In the genomic region with DNA sequence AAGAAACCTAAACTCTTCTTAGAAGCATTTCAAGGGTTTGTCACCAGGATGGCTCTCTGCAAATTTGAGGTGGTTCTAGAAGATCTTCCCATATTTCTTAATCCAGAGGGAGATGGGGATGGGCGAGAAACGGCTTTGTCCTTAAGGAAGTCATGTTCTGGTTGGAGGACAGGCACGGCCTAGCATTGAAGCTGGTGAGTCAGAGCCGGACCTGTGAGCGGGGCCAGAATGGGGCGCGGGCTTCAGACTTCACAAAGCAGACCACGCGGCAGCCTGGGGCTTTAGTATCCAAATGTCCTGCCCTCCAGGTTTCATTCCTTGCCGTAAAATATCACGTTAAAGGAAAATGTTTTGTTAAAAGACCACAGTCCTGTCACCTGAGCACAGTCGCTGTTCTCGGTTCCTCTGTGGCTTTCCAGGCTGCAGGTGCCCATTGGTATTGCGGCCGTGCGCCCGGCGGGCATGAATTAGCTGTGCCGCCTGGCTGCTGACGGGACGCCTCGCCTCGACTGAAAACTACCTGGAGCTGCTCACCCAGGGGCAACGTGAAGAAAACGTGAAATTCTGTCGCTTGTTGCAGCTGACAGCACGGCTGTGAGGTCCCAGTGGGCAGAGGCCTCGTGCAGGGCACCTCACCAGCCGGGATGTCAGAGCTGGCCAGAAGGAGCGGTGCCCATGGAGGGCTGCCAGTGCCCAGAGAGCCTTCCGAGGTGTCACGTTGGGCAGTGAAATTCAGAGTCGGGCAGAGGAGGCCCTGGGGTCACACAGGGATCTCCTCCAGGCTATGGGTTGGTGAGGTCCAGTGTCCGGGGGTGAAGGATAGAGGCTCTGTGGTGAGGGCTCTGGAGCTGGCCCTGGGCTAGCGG, we compare ENCODE assay signal across 12 cellular contexts. TPM values are rescaled to one million over a fixed set of nuclear protein-coding genes. Genes with fewer than 3 reads are reported as not detected.
A peak's percentile ranks its signal among the peaks of the same experiment; 100 is the strongest.
DNase-seq lines count a peak whose midpoint lies in the region; ATAC-seq and TF ChIP-seq lines count a peak whose summit lies in the region.
"Had no signal": no experiment of that assay in that cellular context is flagged by ENCODE, and none has a peak within 500 bp of the region (broad histone marks: within the 10 kb centered on the region; RNA-seq: fewer than 3 reads in every experiment).

No MANE protein-coding gene starts in this region.

- H3K9me3 ChIP-seq in esophagus muscularis mucosa, result no peaks in the 10 kb centered on the region
- H3K9me3 ChIP-seq in neuronal stem cell (replicated peaks in 1 of 2; ENCODE audit: control insufficient read depth in 2 of 2, insufficient read depth in 1 of 2, low read depth in 1 of 2, low read length in 2 of 2), result no peaks in the 10 kb centered on the region
- H3K9me3 ChIP-seq in CD4-positive, alpha-beta T cell (ENCODE audit: control insufficient read depth, low read length), result no peaks in the 10 kb centered on the region

- peaks cover 0 to 6% (median 4%) of the 10 kb centered on the region in 7 donors for H3K9me3 Mint-ChIP-seq in CD14-positive monocyte
- H3K9me3 Mint-ChIP-seq in CD4-positive, alpha-beta T cell, result no peaks in the 10 kb centered on the region
- H3K9me3 Mint-ChIP-seq: central memory CD8-positive, alpha-beta T cell had no signal

- ATAC-seq in HG03439 (IDR thresholded peaks at IDR 0.05; ENCODE audit: unreplicated experiment), result peak; percentile 31
- no peak for ATAC-seq in CD4-positive, alpha-beta T cell (ENCODE audit: poor library complexity)

- POLR2A ChIA-PET in CD4-positive, alpha-beta T cell (lab: Charles Lee), result no interaction called here

- no peak for TF ChIP-seq CTCF in CD14-positive monocyte (IDR thresholded peaks at IDR 0.05)
- TF ChIP-seq CTCF in esophagus muscularis mucosa (IDR thresholded peaks at IDR 0.05), result no peak
- TF ChIP-seq CTCF in CD4-positive, alpha-beta T cell (IDR thresholded peaks at IDR 0.05), result no peak

- H3K27me3 Mint-ChIP-seq in CD14-positive monocyte (ENCODE audit: low read depth in 3 of 3), result peaks cover 24 to 37% (median 28%) of the 10 kb centered on the region in 3 donors
- no peaks in the 10 kb centered on the region for H3K27me3 Mint-ChIP-seq in CD4-positive, alpha-beta T cell
- H3K27me3 Mint-ChIP-seq: central memory CD8-positive, alpha-beta T cell; progenitor cell of endocrine pancreas had no signal

- H3K27me3 ChIP-seq in esophagus muscularis mucosa (no peaks in the 10 kb centered on the region), neuronal stem cell (ENCODE audit: control insufficient read depth in 3 of 3, insufficient read depth in 3 of 3, low read depth in 1 of 3, low read length in 3 of 3) (no peaks in the 10 kb centered on the region)
- H3K27me3 ChIP-seq in CD4-positive, alpha-beta T cell (ENCODE audit: control insufficient read depth, insufficient read depth, low read length), result no peaks in the 10 kb centered on the region

- H2BK15ac ChIP-seq in neuronal stem cell (ENCODE audit: low read length), result no peak overlapping the region

- H3K27ac ChIP-seq in esophagus muscularis mucosa (replicated peaks in 1 of 4) (peak overlapping the region; percentile 82 to 91 (median 90)), neuronal stem cell (replicated peaks; ENCODE audit: low read length) (no peak overlapping the region)
- no peak overlapping the region for H3K27ac ChIP-seq in CD4-positive, alpha-beta T cell (ENCODE audit: low read depth, low read length)

- no peak overlapping the region for H2BK120ac ChIP-seq in neuronal stem cell (ENCODE audit: low read depth, low read length)

- CTCF ChIA-PET in CD4-positive, alpha-beta T cell (lab: Charles Lee), result no interaction called here

- no peak for TF ChIP-seq EP300 in esophagus muscularis mucosa (IDR thresholded peaks at IDR 0.05)

- intact Hi-C loops in CD14-positive monocyte (cut with micrococcal nuclease), result no loop called here
- intact Hi-C loops in esophagus muscularis mucosa (cut with DNase I), result no loop called here
- intact Hi-C loops in CD4-positive, alpha-beta T cell (cut with DNase I, micrococcal nuclease), result no loop called here

- no peak overlapping the region for H2AK5ac ChIP-seq in neuronal stem cell (ENCODE audit: low read depth, low read length)

- no peak overlapping the region for H3K23ac ChIP-seq in neuronal stem cell (ENCODE audit: low read depth, low read length, poor library complexity)

- no peak overlapping the region for H2AFZ ChIP-seq in neuronal stem cell (ENCODE audit: low read length)

- H4K91ac ChIP-seq in neuronal stem cell (ENCODE audit: low read depth, low read length, poor library complexity), result no peak overlapping the region

- peak overlapping the region; percentile 57 for H3K18ac ChIP-seq in neuronal stem cell (ENCODE audit: low read length)

- H3K36me3 ChIP-seq in esophagus muscularis mucosa, result peaks cover 8 to 26% (median 22%) of the 10 kb centered on the region in 4 donors
- H3K36me3 ChIP-seq in neuronal stem cell (replicated peaks in 1 of 2; ENCODE audit: control insufficient read depth in 2 of 2, insufficient read depth in 2 of 2, low read length in 2 of 2), result peaks cover 21 to 28% of the 10 kb centered on the region in 2 donors

- H3K4ac ChIP-seq in neuronal stem cell (ENCODE audit: low read length), result no peak overlapping the region

- H3K4me1 ChIP-seq in esophagus muscularis mucosa, result peaks cover 63 to 75% (median 69%) of the 10 kb centered on the region in 4 donors
- H3K4me1 ChIP-seq in neuronal stem cell (ENCODE audit: control insufficient read depth in 2 of 2, insufficient read depth in 1 of 2, low read depth in 1 of 2, low read length in 2 of 2), result peaks cover 16% of the 10 kb centered on the region in 2 donors

- 78% methylated on average over 15 of the region's 35 CpGs for WGBS in esophagus muscularis mucosa
- no CpG with 5 or more reads among the region's 35 CpGs for WGBS in neuronal stem cell (ENCODE audit: extremely low coverage in 2 of 2, insufficient read length in 2 of 2, insufficient replicate concordance in 1 of 2), 2 donors

- peaks cover 6% of the 10 kb centered on the region for H3K79me1 ChIP-seq in neuronal stem cell (ENCODE audit: low read depth, low read length)

- H3K4me2 ChIP-seq in neuronal stem cell (ENCODE audit: insufficient read depth, low read length, poor library complexity, severe bottlenecking), result no peak overlapping the region

- peaks cover 5 to 7% of the 10 kb centered on the region in 2 donors for H3K36me3 Mint-ChIP-seq in CD14-positive monocyte
- H3K36me3 Mint-ChIP-seq in CD4-positive, alpha-beta T cell (ENCODE audit: low read depth), result no peaks in the 10 kb centered on the region

- DNase-seq in CD14-positive monocyte (ENCODE audit: low spot score) (no peak), esophagus muscularis mucosa (ENCODE audit: extremely low spot score) (no peak), neuronal stem cell (ENCODE audit: low spot score) (no peak), COR-L47 (lab: John Stamatoyannopoulos, UW) (no peak), NCI-H774 (lab: John Stamatoyannopoulos, UW) (no peak), islet precursor cell (no peak)
- no peak for DNase-seq in CD4-positive, alpha-beta T cell
- DNase-seq: activated CD8-positive, alpha-beta memory T cell treated with anti-CD3 and anti-CD28 coated beads, Interleukin-2, amount 50 U/mL, for 4 hours; SW 1271 had no signal

- H3K4me3 Mint-ChIP-seq in CD14-positive monocyte, result peak overlapping the region; percentile 17 to 71
- no peak overlapping the region for H3K4me3 Mint-ChIP-seq in CD4-positive, alpha-beta T cell
- H3K4me3 Mint-ChIP-seq: central memory CD8-positive, alpha-beta T cell had no signal

- H3K9ac ChIP-seq in neuronal stem cell (ENCODE audit: low read depth, low read length, poor library complexity), result no peak overlapping the region

- H3K4me3 ChIP-seq in esophagus muscularis mucosa (no peak overlapping the region), neuronal stem cell (ENCODE audit: low read length in 2 of 2) (no peak overlapping the region)

- no peak overlapping the region for H3K14ac ChIP-seq in neuronal stem cell (ENCODE audit: low read length)

- H2BK12ac ChIP-seq in neuronal stem cell (ENCODE audit: low read length), result no peak overlapping the region

- H3K4me1 Mint-ChIP-seq in CD14-positive monocyte, result peaks cover 40% of the 10 kb centered on the region
- no peaks in the 10 kb centered on the region for H3K4me1 Mint-ChIP-seq in CD4-positive, alpha-beta T cell (ENCODE audit: low read depth)
- H3K4me1 Mint-ChIP-seq: central memory CD8-positive, alpha-beta T cell had no signal

- TF ChIP-seq POLR2A in esophagus muscularis mucosa (IDR thresholded peaks at IDR 0.05; ENCODE audit: low read depth), result no peak

- H3K27ac Mint-ChIP-seq in CD14-positive monocyte, result peak overlapping the region in 3 of 7 donors; percentile 37 to 68 (median 56)
- no peak overlapping the region for H3K27ac Mint-ChIP-seq in CD4-positive, alpha-beta T cell
- H3K27ac Mint-ChIP-seq: progenitor cell of endocrine pancreas had no signal

- H4K8ac ChIP-seq in neuronal stem cell (ENCODE audit: low read depth, low read length), result no peak overlapping the region

- no peak overlapping the region for H2BK5ac ChIP-seq in neuronal stem cell (ENCODE audit: low read length)

RNA-seq across cellular contexts. Expression of a gene that starts 59.0 kb away (rescaled TPM):
- under 1 TPM in 1 of 2 donors, not detected in 1; 0.23 TPM for polyA plus RNA-seq in CD14-positive monocyte
- total RNA-seq in esophagus muscularis mucosa, result 10 to 100 TPM; 34.0 to 78.4 (median 56.2) TPM
- polyA plus RNA-seq in neuronal stem cell (2013, experiment 1 of 2), result 32.3 TPM
- 34.5 TPM for polyA plus RNA-seq in neuronal stem cell (2013, experiment 2 of 2)
- total RNA-seq in CD4-positive, alpha-beta T cell, result 1 to 10 TPM; 2.0 to 2.9 TPM

Comparison
In these comparisons a context has a peak if more than half of its experiments do, and no peak if none do; other contexts are left out.
1. H3K27ac ChIP-seq: peak in esophagus muscularis mucosa (4 of 4); none in neuronal stem cell (single experiment) and CD4-positive, alpha-beta T cell (single experiment).
2. RNA of a gene that starts 59.0 kb away (total RNA-seq): 34.0 to 78.4 TPM in esophagus muscularis mucosa; 2.0 to 2.9 TPM in CD4-positive, alpha-beta T cell; every median in the first group is over 4 times any median in the second.